6 cellular contexts compared by ENCODE assay signal in the genomic region with DNA sequence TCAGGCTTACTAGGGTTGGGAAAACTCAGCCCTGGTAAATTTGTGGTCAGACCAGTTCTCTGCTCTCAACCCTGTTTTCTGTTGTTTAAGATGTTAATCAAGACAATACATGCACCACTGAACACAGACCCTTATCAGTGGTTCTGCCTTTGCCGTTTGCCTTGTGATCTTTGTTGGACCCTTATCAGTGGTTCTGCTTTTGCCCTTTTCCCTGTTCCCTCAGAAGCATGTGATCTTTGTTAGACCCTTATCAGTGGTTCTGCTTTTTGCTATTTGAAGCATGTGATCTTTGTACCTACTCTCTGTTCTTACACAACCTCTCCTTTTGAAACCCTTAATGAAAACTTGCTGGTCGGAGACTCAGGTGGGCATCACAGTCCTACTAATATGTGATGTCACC.
DNase-seq lines count a peak whose midpoint lies in the region; TF ChIP-seq lines count a peak whose summit lies in the region.
"Not testable (repeated sequence)": the region's sequence is repeated elsewhere in the genome, so short reads cannot be mapped to it uniquely, and the experiment has no call there.

No MANE protein-coding gene starts in this region.

- H3K4me3 ChIP-seq in hepatocyte = not testable (repeated sequence)

- not testable (repeated sequence) for H3K27me3 ChIP-seq in hepatocyte

- H3K79me2 ChIP-seq in hepatocyte = not testable (repeated sequence)

- not testable (repeated sequence) for H4K20me1 ChIP-seq in hepatocyte (ENCODE audit: insufficient read depth, poor library complexity, severe bottlenecking)

- TF ChIP-seq CTCF in hepatocyte (IDR thresholded peaks at IDR 0.05; ENCODE audit: poor library complexity) = not testable (repeated sequence)

- not testable (repeated sequence) for H3K4me2 ChIP-seq in hepatocyte

- H2AFZ ChIP-seq in hepatocyte = not testable (repeated sequence)

- peak overlapping the region; percentile 37 for H3K27ac ChIP-seq in hepatocyte

- WGBS in hepatocyte (ENCODE audit: low lambda C conversion rate, missing lambda C conversion rate) = 36% methylated on average over 2 of the region's 2 CpGs

- H3K9me3 ChIP-seq in hepatocyte (ENCODE audit: low read depth) = not testable (repeated sequence)

- H3K36me3 ChIP-seq in hepatocyte (replicated peaks; ENCODE audit: insufficient read depth, low read depth) = not testable (repeated sequence)

- DNase-seq in CMK (ENCODE audit: low read depth) = peak; percentile 59
- DNase-seq in GF-D8 (lab: John Stamatoyannopoulos, UW) = peak; percentile 78
- DNase-seq in MV-4-11 (lab: John Stamatoyannopoulos, UW) = peak; percentile 5
- DNase-seq in OCI-M1 (lab: John Stamatoyannopoulos, UW) = peak; percentile 83
- DNase-seq in amniotic epithelial cell (ENCODE audit: low read depth) = peak; percentile 45
- DNase-seq in hepatocyte (ENCODE audit: low spot score) = not testable (repeated sequence)

- H3K9me2 ChIP-seq in hepatocyte (replicated peaks; ENCODE audit: insufficient read depth) = not testable (repeated sequence)

- H3K4me1 ChIP-seq in hepatocyte (ENCODE audit: insufficient read depth) = not testable (repeated sequence)
